In genomic region chr20:58890073-58890453, GRCh38 we compare ENCODE assay signal across 8 cellular contexts. TPM values are rescaled to one million over a fixed set of nuclear protein-coding genes. Genes with fewer than 3 reads are reported as not detected.
DNase-seq lines count a peak whose midpoint lies in the region; ATAC-seq and TF ChIP-seq lines count a peak whose summit lies in the region.

No MANE protein-coding gene starts in this region.

- H3K79me2 ChIP-seq in MM.1S (ENCODE audit: low read length): peaks cover 51% of the 10 kb centered on the region
- peaks cover 26% of the 10 kb centered on the region for H3K79me2 ChIP-seq in neural cell (replicated peaks; ENCODE audit: insufficient read depth, low read length)

- POLR2A ChIA-PET in CD4-positive, alpha-beta memory T cell (lab: Charles Lee; ENCODE audit: partially characterized antibody): interaction anchor here (0.6 to 4.7 kb wide), 13 partner anchors 11 to 501 kb away, joined by 3 to 69 read pairs (median 8); partner anchors contain the start of genes ATP5F1E, NELFCD, PRELID3B and STX16

- H3K36me3 Mint-ChIP-seq in CD4-positive, alpha-beta memory T cell: peaks cover 0 to 21% of the 10 kb centered on the region in 2 donors

- H3K4me2 ChIP-seq in MM.1S (ENCODE audit: low read depth, low read length) (peak overlapping the region; percentile 81), neural cell (ENCODE audit: low read length) (no peak overlapping the region)

- H3K9me3 Mint-ChIP-seq in CD4-positive, alpha-beta memory T cell: peaks cover 0 to 2% (median 0%) of the 10 kb centered on the region in 8 donors

- no peak for ATAC-seq in GM18858 (IDR thresholded peaks at IDR 0.05; ENCODE audit: unreplicated experiment)

- H3F3A ChIP-seq in MM.1S (ENCODE audit: insufficient read depth, low read length) (peaks cover 36% of the 10 kb centered on the region), neural cell (ENCODE audit: insufficient read depth, low read length, poor library complexity, severe bottlenecking) (no peaks in the 10 kb centered on the region)

- peak overlapping the region; percentile 72 for H3K9ac ChIP-seq in MM.1S (ENCODE audit: low read length)
- H3K9ac ChIP-seq in neural cell (ENCODE audit: low read length): peak overlapping the region; percentile 100

- no peak for TF ChIP-seq RAD21 in neural cell (conservative IDR thresholded peaks at IDR 0.05)

- no peaks in the 10 kb centered on the region for H3K36me3 ChIP-seq in CD4-positive, alpha-beta memory T cell (ENCODE audit: insufficient read depth, low read length)
- no peaks in the 10 kb centered on the region for H3K36me3 ChIP-seq in MM.1S (replicated peaks; ENCODE audit: insufficient read depth, low read length)
- H3K36me3 ChIP-seq in effector memory CD4-positive, alpha-beta T cell (ENCODE audit: control insufficient read depth, insufficient read depth, low read length): no peaks in the 10 kb centered on the region
- no peaks in the 10 kb centered on the region for H3K36me3 ChIP-seq in neural cell (ENCODE audit: insufficient read depth, low read length)

- intact Hi-C loops in CD4-positive, alpha-beta memory T cell (cut with micrococcal nuclease): loop anchor here (1.0 to 10.0 kb wide), 4 partner anchors 277 to 1495 kb away; partner anchors contain the start of genes RAB22A, RBM38 and VAPB

- TF ChIP-seq CTCF in MM.1S (IDR thresholded peaks at IDR 0.05; ENCODE audit: low read length): no peak
- no peak for TF ChIP-seq CTCF in neural cell (IDR thresholded peaks at IDR 0.05; ENCODE audit: poor library complexity, severe bottlenecking)

- peak overlapping the region; percentile 78 for H3K27ac ChIP-seq in CD4-positive, alpha-beta memory T cell (ENCODE audit: low read depth, low read length)
- H3K27ac ChIP-seq in MM.1S (ENCODE audit: low read length) (peak overlapping the region; percentile 57; the same call in 1 of the 2 replicates), neural cell (ENCODE audit: low read length) (peak overlapping the region; percentile 80)
- H3K27ac ChIP-seq in effector memory CD4-positive, alpha-beta T cell (ENCODE audit: insufficient read depth, low read length, poor library complexity, severe bottlenecking): peak overlapping the region; percentile 83

- H2AFZ ChIP-seq in MM.1S (ENCODE audit: low read length): no peak overlapping the region
- no peak overlapping the region for H2AFZ ChIP-seq in neural cell (ENCODE audit: low read depth, low read length)

- peaks cover 33% of the 10 kb centered on the region for H3K4me1 ChIP-seq in CD4-positive, alpha-beta memory T cell (ENCODE audit: insufficient read depth, low read length)
- peaks cover 48% of the 10 kb centered on the region for H3K4me1 ChIP-seq in MM.1S (ENCODE audit: low read length)
- peaks cover 21% of the 10 kb centered on the region for H3K4me1 ChIP-seq in effector memory CD4-positive, alpha-beta T cell (ENCODE audit: control insufficient read depth, insufficient read depth, low read length, poor library complexity, severe bottlenecking)

- H3K27me3 ChIP-seq in CD4-positive, alpha-beta memory T cell (ENCODE audit: insufficient read depth, low read length): no peaks in the 10 kb centered on the region
- H3K27me3 ChIP-seq in MM.1S (replicated peaks; ENCODE audit: insufficient read depth, low read length) (no peaks in the 10 kb centered on the region), neural cell (ENCODE audit: insufficient read depth, low read depth, low read length) (no peaks in the 10 kb centered on the region)
- no peaks in the 10 kb centered on the region for H3K27me3 ChIP-seq in effector memory CD4-positive, alpha-beta T cell (replicated peaks; ENCODE audit: control insufficient read depth, insufficient read depth, low read length, poor library complexity, severe bottlenecking)

- H3K27me3 Mint-ChIP-seq in CD4-positive, alpha-beta memory T cell: no peaks in the 10 kb centered on the region

- H3K9me2 ChIP-seq in MM.1S (replicated peaks; ENCODE audit: insufficient read depth, low read length) (no peaks in the 10 kb centered on the region), neural cell (ENCODE audit: insufficient read depth, low read length) (no peaks in the 10 kb centered on the region)

- peak overlapping the region; percentile 93 to 97 (median 95) for H3K4me3 Mint-ChIP-seq in CD4-positive, alpha-beta memory T cell

- H3K27ac Mint-ChIP-seq in CD4-positive, alpha-beta memory T cell: peak overlapping the region; percentile 94 to 98 (median 96)

- no peak for DNase-seq in CD4-positive, alpha-beta memory T cell
- DNase-seq in MM.1S (no peak), midbrain (lab: John Stamatoyannopoulos, UW) (no peak), mesenteric fat pad (ENCODE audit: low spot score) (no peak), putamen (ENCODE audit: low spot score) (no peak)
- no peak for DNase-seq in effector memory CD4-positive, alpha-beta T cell

- H3K9me3 ChIP-seq in CD4-positive, alpha-beta memory T cell (ENCODE audit: control insufficient read depth in 1 of 2, low read length in 2 of 2): no peaks in the 10 kb centered on the region
- H3K9me3 ChIP-seq in MM.1S (replicated peaks; ENCODE audit: insufficient read depth, low read length): no peaks in the 10 kb centered on the region
- H3K9me3 ChIP-seq in effector memory CD4-positive, alpha-beta T cell (ENCODE audit: control insufficient read depth, low read length): no peaks in the 10 kb centered on the region
- no peaks in the 10 kb centered on the region for H3K9me3 ChIP-seq in neural cell (ENCODE audit: low read length)

- H4K20me1 ChIP-seq in MM.1S (ENCODE audit: insufficient read depth, low read length) (peaks cover 14% of the 10 kb centered on the region; the same call in 1 of the 2 replicates), neural cell (ENCODE audit: insufficient read depth) (no peaks in the 10 kb centered on the region)

- no peak for TF ChIP-seq EP300 in neural cell (conservative IDR thresholded peaks at IDR 0.05; ENCODE audit: poor library complexity, severe bottlenecking)

- CTCF ChIA-PET in CD4-positive, alpha-beta memory T cell (lab: Charles Lee; ENCODE audit: partially characterized antibody): no interaction called here

- peaks cover 18 to 39% (median 29%) of the 10 kb centered on the region in 4 donors for H3K4me1 Mint-ChIP-seq in CD4-positive, alpha-beta memory T cell

- H3K4me3 ChIP-seq in CD4-positive, alpha-beta memory T cell (ENCODE audit: low read length in 2 of 2): peak overlapping the region in 1 of 2 donors; percentile 67
- H3K4me3 ChIP-seq in MM.1S (ENCODE audit: low read length): peak overlapping the region; percentile 60
- peak overlapping the region; percentile 73 for H3K4me3 ChIP-seq in effector memory CD4-positive, alpha-beta T cell (ENCODE audit: insufficient read depth, low read depth, low read length, poor library complexity, severe bottlenecking)
- peak overlapping the region; percentile 78 for H3K4me3 ChIP-seq in neural cell (ENCODE audit: low read length)

TF ChIP-seq in neural cell, 6 proteins besides CTCF, POLR2A, EP300 and RAD21:
- TF ChIP-seq POLR2AphosphoS5 (IDR thresholded peaks at IDR 0.05) (no peak), MXI1 (conservative IDR thresholded peaks at IDR 0.05; ENCODE audit: poor library complexity, severe bottlenecking) (no peak), REST (IDR thresholded peaks at IDR 0.05; ENCODE audit: borderline replicate concordance) (no peak), EZH2 (IDR thresholded peaks at IDR 0.05; ENCODE audit: borderline replicate concordance, insufficient read depth, low read length, poor library complexity, severe bottlenecking) (no peak), TAF1 (IDR thresholded peaks at IDR 0.05; ENCODE audit: low read depth) (no peak), SMC3 (conservative IDR thresholded peaks at IDR 0.05; ENCODE audit: poor library complexity) (no peak)

RNA-seq across cellular contexts. Expression of gene GNAS, which starts 37.5 kb away (rescaled TPM):
- total RNA-seq in CD4-positive, alpha-beta memory T cell: 100 to 1,000 TPM; 641 to 645 TPM
- polyA plus RNA-seq in CD4-positive, alpha-beta memory T cell: 100 to 1,000 TPM in 1 of 2 donors, 10 to 100 TPM in 1; 70.1 to 184 TPM
- 958 and 975 TPM in 2 replicates for polyA plus RNA-seq in neural cell
- 657 and 755 TPM in 2 replicates for polyA minus RNA-seq in neural cell
- total RNA-seq in mesenteric fat pad: 697 TPM

RNA-seq across cellular contexts. Expression of gene GNAS-AS1, which starts 39.4 kb away (rescaled TPM):
- 1 to 10 TPM in 1 of 2 experiments, under 1 TPM in 1; 0.94 to 1.1 TPM for total RNA-seq in CD4-positive, alpha-beta memory T cell
- polyA plus RNA-seq in CD4-positive, alpha-beta memory T cell: not detected
- 0.64 TPM in 1 of 2 replicates, not detected in the other for polyA plus RNA-seq in neural cell
- 0.49 and 1.3 TPM in 2 replicates for polyA minus RNA-seq in neural cell
- 0.42 TPM for total RNA-seq in mesenteric fat pad
